16 cellular contexts compared by ENCODE assay signal in the genomic region with DNA sequence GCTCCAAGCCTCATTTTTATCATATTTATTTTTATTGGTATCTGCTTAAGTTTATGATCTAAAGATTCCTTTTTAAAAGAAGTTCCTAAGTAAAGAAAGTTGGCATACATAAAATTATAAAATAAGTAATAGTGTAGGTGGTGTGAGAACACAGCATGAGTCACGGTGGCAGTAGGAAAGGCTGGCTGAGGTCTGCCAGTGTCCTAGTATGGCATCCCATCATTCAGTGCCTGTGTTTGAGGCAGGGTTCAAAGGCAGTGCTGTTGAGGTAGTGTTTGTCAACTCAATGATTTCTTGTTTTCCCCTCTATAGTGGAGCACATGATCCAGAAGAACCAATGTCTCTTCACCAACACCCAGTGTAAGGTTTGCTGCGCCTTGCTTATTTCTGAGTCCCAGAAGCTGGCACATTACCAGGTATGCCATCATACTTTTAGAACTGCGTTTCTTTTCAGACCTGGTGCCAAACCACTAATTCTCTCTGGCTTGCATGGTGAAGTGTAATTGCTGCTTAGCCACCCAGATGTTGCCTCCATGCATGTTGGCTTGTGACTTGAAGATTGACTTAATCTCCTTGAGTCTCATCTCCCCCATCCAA. TPM values are rescaled to one million over a fixed set of nuclear protein-coding genes. Genes with fewer than 3 reads are reported as not detected.
DNase-seq lines count a peak whose midpoint lies in the region; ATAC-seq and TF ChIP-seq lines count a peak whose summit lies in the region.
"Had no signal": no experiment of that assay in that cellular context is flagged by ENCODE, and none has a peak within 500 bp of the region (broad histone marks: within the 10 kb centered on the region; RNA-seq: fewer than 3 reads in every experiment).

No MANE protein-coding gene starts in this region.

- H3K27me3 Mint-ChIP-seq in activated naive CD8-positive, alpha-beta T cell treated with anti-CD3 and anti-CD28 coated beads, Interleukin-2, amount 50 U/mL, for 24 hours, result no peaks in the 10 kb centered on the region
- H3K27me3 Mint-ChIP-seq in activated naive CD8-positive, alpha-beta T cell treated with anti-CD3 and anti-CD28 coated beads for 36 hours, result no peaks in the 10 kb centered on the region
- H3K27me3 Mint-ChIP-seq: dendritic cell treated with granulocyte-macrophage colony-stimulating factor and Interleukin-4, amounts not matched to agents 40 ng/mL and 50 ng/mL, for 4 days had no signal

- intact Hi-C loops in right lobe of liver (cut with DNase I), result no loop called here

- no peak overlapping the region for H3K27ac ChIP-seq in right lobe of liver
- H3K27ac ChIP-seq: neural progenitor cell, upper lobe of right lung had no signal

- H3K4me3 ChIP-seq in astrocyte of the spinal cord (ENCODE audit: low read depth, low read length) (no peak overlapping the region), right lobe of liver (no peak overlapping the region)
- H3K4me3 ChIP-seq: HAP-1, neural progenitor cell, upper lobe of right lung had no signal

- no peak for DNase-seq in activated naive CD8-positive, alpha-beta T cell treated with anti-CD3 and anti-CD28 coated beads, Interleukin-2, amount 50 U/mL, for 24 hours
- no peak for DNase-seq in activated naive CD8-positive, alpha-beta T cell treated with anti-CD3 and anti-CD28 coated beads for 36 hours
- DNase-seq in astrocyte of the spinal cord (ENCODE audit: low read depth, low spot score), result peak; percentile 67
- peak; percentile 38 for DNase-seq in inferior parietal cortex (ENCODE audit: extremely low spot score)
- DNase-seq in NCI-H69 (lab: John Stamatoyannopoulos, UW), result no peak
- no peak for DNase-seq in right lobe of liver
- DNase-seq in NCI-H524 (lab: John Stamatoyannopoulos, UW), result no peak
- DNase-seq: ACHN, DMS53, NCI-H526, upper lobe of right lung had no signal

- ATAC-seq in activated naive CD8-positive, alpha-beta T cell treated with anti-CD3 and anti-CD28 coated beads, Interleukin-2, amount 50 U/mL, for 24 hours, result peak; percentile 46
- ATAC-seq in right lobe of liver, result no peak
- no peak for ATAC-seq in GM21367 (IDR thresholded peaks at IDR 0.05; ENCODE audit: unreplicated experiment)
- ATAC-seq: activated naive CD4-positive, alpha-beta T cell treated with anti-CD3 and anti-CD28 coated beads, Interleukin-2, amount 50 U/mL, for 72 hours; upper lobe of right lung had no signal

- H3K36me3 ChIP-seq in right lobe of liver, result peaks cover 0 to 24% (median 11%) of the 10 kb centered on the region in 4 donors
- H3K36me3 ChIP-seq: neural progenitor cell had no signal

- H3K27me3 ChIP-seq in right lobe of liver, result no peaks in the 10 kb centered on the region
- H3K27me3 ChIP-seq: neural progenitor cell, upper lobe of right lung had no signal

- no peak for TF ChIP-seq POLR2A in right lobe of liver (IDR thresholded peaks at IDR 0.05)

- no peaks in the 10 kb centered on the region for H3K9me3 ChIP-seq in right lobe of liver
- H3K9me3 ChIP-seq: HAP-1, upper lobe of right lung had no signal

- no peaks in the 10 kb centered on the region for H3K9me3 Mint-ChIP-seq in activated naive CD8-positive, alpha-beta T cell treated with anti-CD3 and anti-CD28 coated beads, Interleukin-2, amount 50 U/mL, for 24 hours
- H3K9me3 Mint-ChIP-seq in activated naive CD8-positive, alpha-beta T cell treated with anti-CD3 and anti-CD28 coated beads for 36 hours, result no peaks in the 10 kb centered on the region
- H3K9me3 Mint-ChIP-seq: activated naive CD4-positive, alpha-beta T cell treated with anti-CD3 and anti-CD28 coated beads, Interleukin-2, amount 50 U/mL, for 72 hours; dendritic cell treated with granulocyte-macrophage colony-stimulating factor and Interleukin-4, amounts not matched to agents 40 ng/mL and 50 ng/mL, for 4 days; neural progenitor cell had no signal

- TF ChIP-seq CTCF in astrocyte of the spinal cord (IDR thresholded peaks at IDR 0.05; ENCODE audit: low read depth, low read length) (no peak), right lobe of liver (IDR thresholded peaks at IDR 0.05) (no peak)

- no peak overlapping the region for H3K27ac Mint-ChIP-seq in activated naive CD8-positive, alpha-beta T cell treated with anti-CD3 and anti-CD28 coated beads, Interleukin-2, amount 50 U/mL, for 24 hours
- no peak overlapping the region for H3K27ac Mint-ChIP-seq in activated naive CD8-positive, alpha-beta T cell treated with anti-CD3 and anti-CD28 coated beads for 36 hours
- H3K27ac Mint-ChIP-seq: dendritic cell treated with granulocyte-macrophage colony-stimulating factor and Interleukin-4, amounts not matched to agents 40 ng/mL and 50 ng/mL, for 4 days; neural progenitor cell had no signal

- H3K4me1 ChIP-seq in right lobe of liver, result no peaks in the 10 kb centered on the region
- H3K4me1 ChIP-seq: upper lobe of right lung had no signal

- peaks cover 18% of the 10 kb centered on the region for H3K36me3 Mint-ChIP-seq in activated naive CD8-positive, alpha-beta T cell treated with anti-CD3 and anti-CD28 coated beads, Interleukin-2, amount 50 U/mL, for 24 hours (ENCODE audit: low read depth)
- peaks cover 10% of the 10 kb centered on the region for H3K36me3 Mint-ChIP-seq in activated naive CD8-positive, alpha-beta T cell treated with anti-CD3 and anti-CD28 coated beads for 36 hours
- H3K36me3 Mint-ChIP-seq: activated naive CD4-positive, alpha-beta T cell treated with anti-CD3 and anti-CD28 coated beads, Interleukin-2, amount 50 U/mL, for 72 hours had no signal

- H3K4me3 Mint-ChIP-seq in activated naive CD8-positive, alpha-beta T cell treated with anti-CD3 and anti-CD28 coated beads, Interleukin-2, amount 50 U/mL, for 24 hours, result no peak overlapping the region
- H3K4me3 Mint-ChIP-seq in activated naive CD8-positive, alpha-beta T cell treated with anti-CD3 and anti-CD28 coated beads for 36 hours, result no peak overlapping the region
- H3K4me3 Mint-ChIP-seq: dendritic cell treated with granulocyte-macrophage colony-stimulating factor and Interleukin-4, amounts not matched to agents 40 ng/mL and 50 ng/mL, for 4 days; neural progenitor cell had no signal

- WGBS in right lobe of liver (ENCODE audit: insufficient coverage, low coverage, low lambda C conversion rate, missing lambda C conversion rate), result 88% methylated on average over 2 of the region's 3 CpGs

- H3K4me1 Mint-ChIP-seq in activated naive CD8-positive, alpha-beta T cell treated with anti-CD3 and anti-CD28 coated beads, Interleukin-2, amount 50 U/mL, for 24 hours, result peaks cover 9% of the 10 kb centered on the region
- H3K4me1 Mint-ChIP-seq in activated naive CD8-positive, alpha-beta T cell treated with anti-CD3 and anti-CD28 coated beads for 36 hours, result peaks cover 12% of the 10 kb centered on the region

- in situ Hi-C loops in astrocyte of the spinal cord (cut with HindIII; ENCODE audit: low sequenced_read_pairs), result no loop called here

RNA-seq across cellular contexts. Expression of a gene that starts 18.4 kb away (rescaled TPM):
- total RNA-seq in activated naive CD8-positive, alpha-beta T cell treated with anti-CD3 and anti-CD28 coated beads for 36 hours, result 10 to 100 TPM; 16.7 to 18.2 TPM
- 1 to 10 TPM; 5.3 to 7.4 (median 6.0) TPM for total RNA-seq in right lobe of liver

RNA-seq across cellular contexts. Expression of a gene that starts 34.3 kb away (rescaled TPM):
- 10 to 100 TPM; 43.6 to 50.0 TPM for total RNA-seq in activated naive CD8-positive, alpha-beta T cell treated with anti-CD3 and anti-CD28 coated beads for 36 hours
- total RNA-seq in right lobe of liver, result 10 to 100 TPM in 4 of 6 experiments, 1 to 10 TPM in 2; 8.4 to 15.6 (median 13.0) TPM

RNA-seq across cellular contexts. Expression of a gene that starts 45.8 kb away (rescaled TPM):
- total RNA-seq in activated naive CD8-positive, alpha-beta T cell treated with anti-CD3 and anti-CD28 coated beads for 36 hours, result 1 to 10 TPM; 1.4 to 1.5 TPM
- 10 to 100 TPM; 38.9 to 73.3 (median 55.1) TPM for total RNA-seq in right lobe of liver

Comparison
In these comparisons a context has a peak if more than half of its experiments do, and no peak if none do; other contexts are left out.
1. DNase-seq: peak in astrocyte of the spinal cord (single experiment) and inferior parietal cortex (single experiment); none in activated naive CD8-positive, alpha-beta T cell treated with anti-CD3 and anti-CD28 coated beads, Interleukin-2, amount 50 U/mL, for 24 hours (single experiment), activated naive CD8-positive, alpha-beta T cell treated with anti-CD3 and anti-CD28 coated beads for 36 hours (single experiment), NCI-H69 (single experiment), right lobe of liver (0 of 3) and NCI-H524 (0 of 2).
2. RNA of a gene that starts 45.8 kb away (total RNA-seq): 38.9 to 73.3 TPM in right lobe of liver; 1.4 to 1.5 TPM in activated naive CD8-positive, alpha-beta T cell treated with anti-CD3 and anti-CD28 coated beads for 36 hours; every median in the first group is over 10 times any median in the second.